Comparison of ENCODE assay signal across 1 cellular context in genomic region chr22:42685941-42686666, GRCh38.
TF ChIP-seq lines count a peak whose summit lies in the region.

No MANE protein-coding gene starts in this region.

TF ChIP-seq in HepG2, 621 proteins besides CTCF, POLR2A, EP300 and RAD21:
- TF ChIP-seq TCF7L2 (IDR thresholded peaks at IDR 0.05; ENCODE audit: low read depth, low read length) (no peak), MTA1 (CRISPR knock-in tag; IDR thresholded peaks at IDR 0.05; ENCODE audit: borderline replicate concordance) (0 out of 2 replicates have a peak, but pooled peaks have one; percentile 35), TAF1 (CRISPR knock-in tag; IDR thresholded peaks at IDR 0.05) (no peak), NRL (CRISPR knock-in tag; IDR thresholded peaks at IDR 0.05; ENCODE audit: borderline replicate concordance) (no peak), ZFY (CRISPR knock-in tag; IDR thresholded peaks at IDR 0.05) (no peak), PRDM10 (CRISPR knock-in tag; IDR thresholded peaks at IDR 0.05; ENCODE audit: low read depth) (no peak), TFAP4 (IDR thresholded peaks at IDR 0.05; ENCODE audit: borderline replicate concordance, low read depth) (peak; percentile 29; the same call in 1 of the 2 replicates), ADNP (CRISPR knock-in tag; IDR thresholded peaks at IDR 0.05) (no peak), HMG20B (CRISPR knock-in tag; conservative IDR thresholded peaks at IDR 0.05) (no peak), SAFB2 (CRISPR knock-in tag; IDR thresholded peaks at IDR 0.05; ENCODE audit: borderline replicate concordance, low read depth) (no peak), NR2F6 (IDR thresholded peaks at IDR 0.05) (0 out of 2 replicates have a peak, but pooled peaks have one; percentile 23), NR2F6 (CRISPR knock-in tag; IDR thresholded peaks at IDR 0.05) (peak; percentile 30; the same call in 1 of the 2 replicates), ZNF121 (CRISPR knock-in tag; IDR thresholded peaks at IDR 0.05) (no peak), CENPBD1 (CRISPR knock-in tag; IDR thresholded peaks at IDR 0.05; ENCODE audit: borderline replicate concordance, low read depth) (no peak), GMEB2 (CRISPR knock-in tag; IDR thresholded peaks at IDR 0.05; ENCODE audit: low read depth) (no peak), ZNF609 (CRISPR knock-in tag; IDR thresholded peaks at IDR 0.05; ENCODE audit: borderline replicate concordance) (no peak), YY1 (IDR thresholded peaks at IDR 0.05; ENCODE audit: insufficient read depth, insufficient replicate concordance, low read depth, low read length) (no peak), HNF4A (CRISPR knock-in tag; IDR thresholded peaks at IDR 0.05) (peak; percentile 62), ATAD3A (CRISPR knock-in tag; IDR thresholded peaks at IDR 0.05) (no peak), HNRNPL (IDR thresholded peaks at IDR 0.05; ENCODE audit: low read depth, low read length) (0 out of 2 replicates have a peak, but pooled peaks have one; percentile 47), ZNF318 (CRISPR knock-in tag; IDR thresholded peaks at IDR 0.05) (no peak), CEBPB (IDR thresholded peaks at IDR 0.05; ENCODE audit: borderline replicate concordance, low read depth, low read length) (no peak), ZBTB46 (CRISPR knock-in tag; IDR thresholded peaks at IDR 0.05; ENCODE audit: borderline replicate concordance) (no peak), CSRNP2 (CRISPR knock-in tag; conservative IDR thresholded peaks at IDR 0.05; ENCODE audit: low read depth) (no peak), ZNF263 (CRISPR knock-in tag; IDR thresholded peaks at IDR 0.05) (no peak), ZBTB42 (CRISPR knock-in tag; IDR thresholded peaks at IDR 0.05) (no peak), MTERF4 (CRISPR knock-in tag; IDR thresholded peaks at IDR 0.05) (no peak)
